Comparison of ENCODE assay signal across 1 cellular context in genomic region chr17:62064791-62065563, GRCh38.
TF ChIP-seq lines count a peak whose summit lies in the region.

Gene MED13, minus strand, starts transcription at chr17:62065278. Its CDS starts 73 bp downstream, at chr17:62065205.

TF ChIP-seq in HEK293, 187 proteins besides CTCF, POLR2A, EP300 and RAD21 (continued from another document):
- TF ChIP-seq PRDM10 (tag by site-specific recombination; IDR thresholded peaks at IDR 0.05): 0 out of 2 replicates have a peak, but pooled peaks have one; percentile 24
- no peak for TF ChIP-seq ZNF133 (tag by site-specific recombination; IDR thresholded peaks at IDR 0.05)
- 0 out of 2 replicates have a peak, but pooled peaks have one; percentile 13 for TF ChIP-seq ZIC2 (tag by site-specific recombination; IDR thresholded peaks at IDR 0.05)
- no peak for TF ChIP-seq ZNF677 (tag by site-specific recombination; IDR thresholded peaks at IDR 0.05)
- no peak for TF ChIP-seq ZNF202 (tag by site-specific recombination; IDR thresholded peaks at IDR 0.05; ENCODE audit: borderline replicate concordance)
- TF ChIP-seq ZNF155 (tag by site-specific recombination; IDR thresholded peaks at IDR 0.05): no peak
- no peak for TF ChIP-seq ZNF843 (tag by site-specific recombination; IDR thresholded peaks at IDR 0.05)
- peak; percentile 88 for TF ChIP-seq GLIS2 (tag by site-specific recombination; IDR thresholded peaks at IDR 0.05)
- TF ChIP-seq ZBTB48 (tag by site-specific recombination; IDR thresholded peaks at IDR 0.05): 0 out of 2 replicates have a peak, but pooled peaks have one; percentile 25
- peak; percentile 92 for TF ChIP-seq ZNF600 (tag by site-specific recombination; IDR thresholded peaks at IDR 0.05)
- TF ChIP-seq ZNF394 (tag by site-specific recombination; IDR thresholded peaks at IDR 0.05; ENCODE audit: borderline replicate concordance): no peak
- TF ChIP-seq SP3 (tag by site-specific recombination; IDR thresholded peaks at IDR 0.05): 0 out of 2 replicates have a peak, but pooled peaks have one; percentile 4
- TF ChIP-seq GFI1B (tag by site-specific recombination; IDR thresholded peaks at IDR 0.05): no peak
- TF ChIP-seq ZBTB8A (tag by site-specific recombination; IDR thresholded peaks at IDR 0.05): peak; percentile 27; the same call in 1 of the 2 replicates
- no peak for TF ChIP-seq ZNF473 (tag by site-specific recombination; IDR thresholded peaks at IDR 0.05)
- TF ChIP-seq ZEB2 (tag by site-specific recombination; IDR thresholded peaks at IDR 0.05): peak; percentile 21; the same call in 1 of the 2 replicates
- TF ChIP-seq ZSCAN30 (tag by site-specific recombination; IDR thresholded peaks at IDR 0.05): 0 out of 2 replicates have a peak, but pooled peaks have one; percentile 36
- TF ChIP-seq GLIS1 (tag by site-specific recombination; IDR thresholded peaks at IDR 0.05): peak; percentile 52
- peak; percentile 66; the same call in 1 of the 2 replicates for TF ChIP-seq ZFP69B (tag by site-specific recombination; IDR thresholded peaks at IDR 0.05)
- TF ChIP-seq ZNF292 (tag by site-specific recombination; IDR thresholded peaks at IDR 0.05; ENCODE audit: borderline replicate concordance, low read depth): no peak
- peak; percentile 75 for TF ChIP-seq ZNF398 (tag by site-specific recombination; IDR thresholded peaks at IDR 0.05)
- TF ChIP-seq ZXDB (tag by site-specific recombination; IDR thresholded peaks at IDR 0.05): peak; percentile 45; the same call in 1 of the 2 replicates
- 0 out of 2 replicates have a peak, but pooled peaks have one; percentile 37 for TF ChIP-seq SCRT2 (tag by site-specific recombination; IDR thresholded peaks at IDR 0.05)
- TF ChIP-seq PATZ1 (tag by site-specific recombination; IDR thresholded peaks at IDR 0.05): peak; percentile 39; the same call in 1 of the 2 replicates
- no peak for TF ChIP-seq KLF17 (tag by site-specific recombination; IDR thresholded peaks at IDR 0.05)
- TF ChIP-seq ZNF692 (tag by site-specific recombination; IDR thresholded peaks at IDR 0.05): peak; percentile 81
- no peak for TF ChIP-seq ZSCAN5A (tag by site-specific recombination; IDR thresholded peaks at IDR 0.05)
- TF ChIP-seq ZSCAN4 (tag by site-specific recombination; IDR thresholded peaks at IDR 0.05): no peak
